Comparison of ENCODE assay signal across 1 cellular context in the genomic region with DNA sequence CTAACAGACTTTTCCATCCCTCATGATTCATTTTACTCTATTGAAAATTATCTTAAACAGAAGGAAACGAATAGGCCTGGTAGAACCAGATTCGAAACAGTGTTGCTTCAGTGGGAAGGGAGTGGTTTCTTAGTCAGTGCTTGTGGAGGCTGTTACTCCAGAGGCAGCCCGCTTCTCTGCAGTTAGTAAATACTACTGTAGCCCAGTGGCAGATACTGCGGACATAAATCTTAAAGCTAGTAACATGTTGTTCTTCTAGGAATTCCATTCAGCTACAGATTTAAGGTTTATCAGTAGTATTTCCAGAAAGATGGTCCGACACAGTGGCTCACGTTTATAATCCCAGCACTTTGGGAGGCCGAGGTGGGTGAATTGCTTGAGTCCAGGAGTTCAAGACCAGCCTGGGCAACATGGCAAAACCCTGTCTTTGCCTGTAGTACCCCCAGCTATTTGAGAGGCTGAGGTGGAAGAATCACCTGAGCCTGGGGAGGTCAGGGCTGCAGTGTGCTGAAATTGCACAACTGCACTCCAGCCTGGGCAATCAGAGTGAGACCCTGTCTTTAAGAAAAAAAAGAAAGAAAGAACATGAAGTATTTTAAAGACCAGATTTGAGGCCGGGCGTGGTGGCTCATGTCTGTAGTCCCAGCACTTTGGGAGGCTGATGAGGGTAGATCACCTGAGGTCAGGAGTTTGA.
TF ChIP-seq lines count a peak whose summit lies in the region.

No MANE protein-coding gene starts in this region.

TF ChIP-seq in GM23338, 12 proteins besides CTCF, POLR2A, EP300 and RAD21:
- TF ChIP-seq, protein P1, sequence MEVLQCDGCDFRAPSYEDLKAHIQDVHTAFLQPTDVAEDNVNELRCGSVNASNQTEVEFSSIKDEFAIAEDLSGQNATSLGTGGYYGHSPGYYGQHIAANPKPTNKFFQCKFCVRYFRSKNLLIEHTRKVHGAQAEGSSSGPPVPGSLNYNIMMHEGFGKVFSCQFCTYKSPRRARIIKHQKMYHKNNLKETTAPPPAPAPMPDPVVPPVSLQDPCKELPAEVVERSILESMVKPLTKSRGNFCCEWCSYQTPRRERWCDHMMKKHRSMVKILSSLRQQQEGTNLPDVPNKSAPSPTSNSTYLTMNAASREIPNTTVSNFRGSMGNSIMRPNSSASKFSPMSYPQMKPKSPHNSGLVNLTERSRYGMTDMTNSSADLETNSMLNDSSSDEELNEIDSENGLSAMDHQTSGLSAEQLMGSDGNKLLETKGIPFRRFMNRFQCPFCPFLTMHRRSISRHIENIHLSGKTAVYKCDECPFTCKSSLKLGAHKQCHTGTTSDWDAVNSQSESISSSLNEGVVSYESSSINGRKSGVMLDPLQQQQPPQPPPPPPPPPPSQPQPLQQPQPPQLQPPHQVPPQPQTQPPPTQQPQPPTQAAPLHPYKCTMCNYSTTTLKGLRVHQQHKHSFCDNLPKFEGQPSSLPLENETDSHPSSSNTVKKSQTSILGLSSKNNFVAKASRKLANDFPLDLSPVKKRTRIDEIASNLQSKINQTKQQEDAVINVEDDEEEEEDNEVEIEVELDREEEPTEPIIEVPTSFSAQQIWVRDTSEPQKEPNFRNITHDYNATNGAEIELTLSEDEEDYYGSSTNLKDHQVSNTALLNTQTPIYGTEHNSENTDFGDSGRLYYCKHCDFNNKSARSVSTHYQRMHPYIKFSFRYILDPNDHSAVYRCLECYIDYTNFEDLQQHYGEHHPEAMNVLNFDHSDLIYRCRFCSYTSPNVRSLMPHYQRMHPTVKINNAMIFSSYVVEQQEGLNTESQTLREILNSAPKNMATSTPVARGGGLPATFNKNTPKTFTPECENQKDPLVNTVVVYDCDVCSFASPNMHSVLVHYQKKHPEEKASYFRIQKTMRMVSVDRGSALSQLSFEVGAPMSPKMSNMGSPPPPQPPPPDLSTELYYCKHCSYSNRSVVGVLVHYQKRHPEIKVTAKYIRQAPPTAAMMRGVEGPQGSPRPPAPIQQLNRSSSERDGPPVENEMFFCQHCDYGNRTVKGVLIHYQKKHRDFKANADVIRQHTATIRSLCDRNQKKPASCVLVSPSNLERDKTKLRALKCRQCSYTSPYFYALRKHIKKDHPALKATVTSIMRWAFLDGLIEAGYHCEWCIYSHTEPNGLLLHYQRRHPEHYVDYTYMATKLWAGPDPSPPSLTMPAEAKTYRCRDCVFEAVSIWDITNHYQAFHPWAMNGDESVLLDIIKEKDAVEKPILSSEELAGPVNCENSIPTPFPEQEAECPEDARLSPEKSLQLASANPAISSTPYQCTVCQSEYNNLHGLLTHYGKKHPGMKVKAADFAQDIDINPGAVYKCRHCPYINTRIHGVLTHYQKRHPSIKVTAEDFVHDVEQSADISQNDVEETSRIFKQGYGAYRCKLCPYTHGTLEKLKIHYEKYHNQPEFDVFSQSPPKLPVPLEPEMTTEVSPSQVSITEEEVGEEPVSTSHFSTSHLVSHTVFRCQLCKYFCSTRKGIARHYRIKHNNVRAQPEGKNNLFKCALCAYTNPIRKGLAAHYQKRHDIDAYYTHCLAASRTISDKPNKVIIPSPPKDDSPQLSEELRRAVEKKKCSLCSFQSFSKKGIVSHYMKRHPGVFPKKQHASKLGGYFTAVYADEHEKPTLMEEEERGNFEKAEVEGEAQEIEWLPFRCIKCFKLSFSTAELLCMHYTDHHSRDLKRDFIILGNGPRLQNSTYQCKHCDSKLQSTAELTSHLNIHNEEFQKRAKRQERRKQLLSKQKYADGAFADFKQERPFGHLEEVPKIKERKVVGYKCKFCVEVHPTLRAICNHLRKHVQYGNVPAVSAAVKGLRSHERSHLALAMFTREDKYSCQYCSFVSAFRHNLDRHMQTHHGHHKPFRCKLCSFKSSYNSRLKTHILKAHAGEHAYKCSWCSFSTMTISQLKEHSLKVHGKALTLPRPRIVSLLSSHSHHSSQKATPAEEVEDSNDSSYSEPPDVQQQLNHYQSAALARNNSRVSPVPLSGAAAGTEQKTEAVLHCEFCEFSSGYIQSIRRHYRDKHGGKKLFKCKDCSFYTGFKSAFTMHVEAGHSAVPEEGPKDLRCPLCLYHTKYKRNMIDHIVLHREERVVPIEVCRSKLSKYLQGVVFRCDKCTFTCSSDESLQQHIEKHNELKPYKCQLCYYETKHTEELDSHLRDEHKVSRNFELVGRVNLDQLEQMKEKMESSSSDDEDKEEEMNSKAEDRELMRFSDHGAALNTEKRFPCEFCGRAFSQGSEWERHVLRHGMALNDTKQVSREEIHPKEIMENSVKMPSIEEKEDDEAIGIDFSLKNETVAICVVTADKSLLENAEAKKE (CRISPR knock-in tag; IDR thresholded peaks at IDR 0.05): no peak
- TF ChIP-seq ZNF331 (CRISPR knock-in tag; IDR thresholded peaks at IDR 0.05; ENCODE audit: low read depth): no peak
